ENCODE assay signal across 1 cellular context in the genomic region with DNA sequence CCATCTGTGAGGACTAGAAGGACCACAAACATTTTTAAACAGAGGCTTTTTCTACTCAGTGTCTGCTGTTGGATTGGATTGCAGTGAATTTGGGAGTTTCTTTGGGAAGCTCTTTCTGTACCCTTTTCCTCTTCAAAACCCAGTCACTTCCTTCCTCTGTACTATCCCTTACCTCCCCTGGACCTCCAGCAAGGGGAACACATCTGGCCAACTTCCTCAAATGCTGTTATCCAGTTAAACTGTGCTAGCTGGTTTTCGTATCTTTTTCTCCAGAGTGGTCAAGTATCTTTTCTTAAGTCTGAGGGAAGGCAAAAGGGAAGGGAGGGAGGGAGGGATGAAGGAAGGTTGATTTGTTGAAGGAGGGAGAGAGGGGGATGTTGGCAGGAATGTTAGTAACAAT.
TF ChIP-seq lines count a peak whose summit lies in the region.

No MANE protein-coding gene starts in this region.

TF ChIP-seq in K562, 482 proteins besides CTCF, POLR2A, EP300 and RAD21 (continued from another document):
- TF ChIP-seq, protein P1, sequence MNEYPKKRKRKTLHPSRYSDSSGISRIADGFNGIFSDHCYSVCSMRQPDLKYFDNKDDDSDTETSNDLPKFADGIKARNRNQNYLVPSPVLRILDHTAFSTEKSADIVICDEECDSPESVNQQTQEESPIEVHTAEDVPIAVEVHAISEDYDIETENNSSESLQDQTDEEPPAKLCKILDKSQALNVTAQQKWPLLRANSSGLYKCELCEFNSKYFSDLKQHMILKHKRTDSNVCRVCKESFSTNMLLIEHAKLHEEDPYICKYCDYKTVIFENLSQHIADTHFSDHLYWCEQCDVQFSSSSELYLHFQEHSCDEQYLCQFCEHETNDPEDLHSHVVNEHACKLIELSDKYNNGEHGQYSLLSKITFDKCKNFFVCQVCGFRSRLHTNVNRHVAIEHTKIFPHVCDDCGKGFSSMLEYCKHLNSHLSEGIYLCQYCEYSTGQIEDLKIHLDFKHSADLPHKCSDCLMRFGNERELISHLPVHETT (CRISPR knock-in tag; conservative IDR thresholded peaks at IDR 0.05 in 1 of 2, IDR thresholded peaks at IDR 0.05 in 1 of 2): no peak
- peak; percentile 47; the same call in 1 of the 2 replicates for TF ChIP-seq SPI1 (IDR thresholded peaks at IDR 0.05; ENCODE audit: borderline replicate concordance, low read depth, low read length)
